1 cellular context compared by ENCODE assay signal in genomic region chr17:8160224-8160577, GRCh38.
TF ChIP-seq lines count a peak whose summit lies in the region.

No MANE protein-coding gene starts in this region.

TF ChIP-seq in WTC11, 78 proteins besides CTCF, POLR2A, EP300 and RAD21 (continued from another document):
- TF ChIP-seq ATF2 (CRISPR knock-in tag; IDR thresholded peaks at IDR 0.05; ENCODE audit: borderline replicate concordance, low read depth) = no peak
- no peak for TF ChIP-seq ZNF425 (CRISPR knock-in tag; conservative IDR thresholded peaks at IDR 0.05)
